ENCODE assay signal across 8 cellular contexts in the genomic region with DNA sequence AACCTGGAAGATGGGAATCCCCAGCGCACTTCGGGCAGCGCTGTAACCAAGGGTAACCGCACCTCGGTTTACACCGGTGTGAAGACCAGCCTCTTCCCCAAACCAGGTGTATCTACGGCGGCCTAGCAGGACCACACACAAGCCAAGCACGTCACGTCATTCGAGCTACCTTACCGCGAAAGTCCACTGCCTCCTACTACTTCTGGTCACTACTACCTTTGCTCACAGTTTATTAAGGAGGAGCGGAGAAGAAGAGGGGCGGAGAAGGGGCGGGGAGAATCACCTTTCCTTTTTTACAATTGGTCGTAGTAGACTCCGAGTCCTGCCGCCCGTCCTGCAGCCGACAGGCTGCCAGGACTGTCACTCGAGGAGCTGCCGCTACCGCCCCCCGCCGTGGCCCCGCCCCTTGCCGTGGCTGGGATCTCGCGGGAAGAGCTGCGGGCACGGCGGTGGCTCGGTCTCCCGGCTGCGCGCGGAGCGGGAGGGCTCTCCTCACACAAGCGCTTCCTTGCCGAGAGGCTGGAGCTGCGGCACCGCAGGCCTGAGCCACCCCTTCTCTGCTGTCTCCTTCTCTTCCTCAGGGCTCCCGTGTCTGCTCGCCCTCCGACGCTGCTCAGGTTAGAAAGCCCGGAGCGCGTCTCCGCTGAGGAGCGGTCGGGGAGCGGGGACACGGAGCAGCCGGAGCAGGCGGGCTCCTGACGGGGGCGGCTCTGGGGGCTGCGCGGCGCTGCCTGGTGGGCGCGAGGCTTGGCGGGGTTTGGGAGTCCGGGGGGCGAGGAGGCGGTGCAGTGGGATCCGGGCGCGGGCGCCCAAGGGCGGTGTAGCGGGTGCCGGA.
DNase-seq lines count a peak whose midpoint lies in the region; ATAC-seq and TF ChIP-seq lines count a peak whose summit lies in the region.

Gene GLCE (plus strand): TSS at position 495 of the 835 bp plus-strand sequence. CDS start 95,172 bp downstream, outside the sequence.

- CTCF ChIA-PET in AG04449 (lab: Yijun Ruan, JAX), result interaction anchor here (0.8 to 1.2 kb wide), 5 partner anchors 45 to 302 kb away, joined by 3 read pairs; no protein-coding TSS in a partner anchor

- POLR2A ChIA-PET in AG04449 (lab: Yijun Ruan, JAX), result interaction anchor here (0.9 to 1.5 kb wide), 4 partner anchors 35 to 292 kb away, joined by 3 to 6 read pairs (median 5); partner anchors contain the start of gene RPLP1

- ATAC-seq in GM18907 (IDR thresholded peaks at IDR 0.05; ENCODE audit: unreplicated experiment) (peak; percentile 87), HG03139 (IDR thresholded peaks at IDR 0.05; ENCODE audit: unreplicated experiment) (peak; percentile 89)

- H3K4me3 ChIP-seq in AG04449 (ENCODE audit: low read depth, low read length), result peak within 1 kb of the TSS; percentile 87
- H3K4me3 ChIP-seq in WI38 (ENCODE audit: low read depth, low read length), result peak within 1 kb of the TSS; percentile 94
- H3K4me3 ChIP-seq in cardiac fibroblast (replicated peaks in 1 of 2; ENCODE audit: low read depth in 2 of 2, low read length in 2 of 2), result peak within 1 kb of the TSS; percentile 87 to 89
- H3K4me3 ChIP-seq in skin epidermis, result peak within 1 kb of the TSS; percentile 66 to 98 (median 94)

- TF ChIP-seq CTCF in AG04449 (IDR thresholded peaks at IDR 0.05; ENCODE audit: insufficient read depth, low read length, missing control alignments), result no peak
- TF ChIP-seq CTCF in WI38 (IDR thresholded peaks at IDR 0.05; ENCODE audit: low read depth, low read length), result no peak
- TF ChIP-seq CTCF in cardiac fibroblast (IDR thresholded peaks at IDR 0.05; ENCODE audit: low read depth, low read length), result no peak

- peak within 1 kb of the TSS; percentile 50 to 95 (median 89) for H3K27ac ChIP-seq in skin epidermis

- peak; percentile 59 for DNase-seq in AG04449 (ENCODE audit: low read depth, low spot score)
- peak; percentile 98 for DNase-seq in NCI-H2227 (lab: John Stamatoyannopoulos, UW; ENCODE audit: unreplicated experiment)
- peak; percentile 95 to 98 for DNase-seq in cardiac fibroblast (ENCODE audit: low read depth in 2 of 2)
- peak; percentile 100 for DNase-seq in iPS-NIHi11 (ENCODE audit: low spot score)

Comparison
In these comparisons a context has a peak if more than half of its experiments do, and no peak if none do; other contexts are left out.
1. Peak in every context shown above with its lines: DNase-seq, ATAC-seq, H3K4me3 ChIP-seq and H3K27ac ChIP-seq.